Comparison of ENCODE assay signal across 21 cellular contexts in genomic region chr12:70268972-70269371, GRCh38. TPM values are rescaled to one million over a fixed set of nuclear protein-coding genes. Genes with fewer than 3 reads are reported as not detected.
DNase-seq lines count a peak whose midpoint lies in the region; ATAC-seq and TF ChIP-seq lines count a peak whose summit lies in the region.
"Had no signal": no experiment of that assay in that cellular context is flagged by ENCODE, and none has a peak within 500 bp of the region (broad histone marks: within the 10 kb centered on the region; RNA-seq: fewer than 3 reads in every experiment).

No MANE protein-coding gene starts in this region.

- ATAC-seq in activated T-cell treated with anti-CD3 and anti-CD28 coated beads, Interleukin-2, amount 50 U/mL, for 72 hours (replicated peaks in 1 of 2), result no peak
- ATAC-seq in activated T-cell treated with anti-CD3 and anti-CD28 coated beads, Interleukin-2, amount 50 U/mL, for 4 hours, result no peak
- no peak for ATAC-seq in stimulated activated naive CD8-positive, alpha-beta T cell treated with anti-CD3 and anti-CD28 coated beads, Interleukin-15, amount 100 ng/mL, for 72 hours
- ATAC-seq in sciatic nerve, result no peak
- ATAC-seq in stimulated activated naive B cell treated with anti-CD40 and anti-IgM and Interleukin-4, amounts not matched to agents 10 μg/mL and 1 μg/mL and 100 μg/mL, for 72 hours (replicated peaks), result no peak
- ATAC-seq: GM23338 had no signal

- H3K4me2 ChIP-seq in smooth muscle cell, result no peak overlapping the region
- H3K4me2 ChIP-seq: BLaER1, GM23338 had no signal

- 95% methylated on average over 2 of the region's 2 CpGs for WGBS in smooth muscle cell (ENCODE audit: low lambda C conversion rate)

- no peaks in the 10 kb centered on the region for H3K27me3 ChIP-seq in smooth muscle cell (ENCODE audit: low read depth)
- H3K27me3 ChIP-seq: BLaER1 had no signal

- TF ChIP-seq CTCF in smooth muscle cell (IDR thresholded peaks at IDR 0.05; ENCODE audit: borderline replicate concordance, insufficient read depth, poor library complexity, severe bottlenecking), result no peak

- peaks cover 0 to 3% of the 10 kb centered on the region in 2 donors for H3K9me3 Mint-ChIP-seq in activated T-cell treated with anti-CD3 and anti-CD28 coated beads, Interleukin-2, amount 50 U/mL, for 72 hours
- peaks cover 3% of the 10 kb centered on the region for H3K9me3 Mint-ChIP-seq in activated T-cell treated with anti-CD3 and anti-CD28 coated beads, Interleukin-2, amount 50 U/mL, for 4 hours
- peaks cover 0 to 5% of the 10 kb centered on the region in 2 donors for H3K9me3 Mint-ChIP-seq in stimulated activated naive CD8-positive, alpha-beta T cell treated with anti-CD3 and anti-CD28 coated beads, Interleukin-15, amount 100 ng/mL, for 72 hours
- H3K9me3 Mint-ChIP-seq in stimulated activated naive B cell treated with anti-CD40 and anti-IgM and Interleukin-4, amounts not matched to agents 10 μg/mL and 1 μg/mL and 100 μg/mL, for 72 hours, result peaks cover 2 to 4% of the 10 kb centered on the region in 2 donors
- H3K9me3 Mint-ChIP-seq: GM23338 had no signal

- H3K4me3 Mint-ChIP-seq in activated T-cell treated with anti-CD3 and anti-CD28 coated beads, Interleukin-2, amount 50 U/mL, for 72 hours, result no peak overlapping the region
- H3K4me3 Mint-ChIP-seq in activated T-cell treated with anti-CD3 and anti-CD28 coated beads, Interleukin-2, amount 50 U/mL, for 4 hours, result no peak overlapping the region
- H3K4me3 Mint-ChIP-seq in stimulated activated naive CD8-positive, alpha-beta T cell treated with anti-CD3 and anti-CD28 coated beads, Interleukin-15, amount 100 ng/mL, for 72 hours, result no peak overlapping the region
- no peak overlapping the region for H3K4me3 Mint-ChIP-seq in stimulated activated naive B cell treated with anti-CD40 and anti-IgM and Interleukin-4, amounts not matched to agents 10 μg/mL and 1 μg/mL and 100 μg/mL, for 72 hours
- H3K4me3 Mint-ChIP-seq: CD4-positive, CD25-positive, alpha-beta regulatory T cell; GM23338 had no signal

- H3K27ac ChIP-seq in smooth muscle cell (ENCODE audit: low read depth), result peak overlapping the region; percentile 22
- H3K27ac ChIP-seq: BLaER1 had no signal

- H3F3A ChIP-seq in smooth muscle cell (ENCODE audit: low read depth), result peaks cover 13% of the 10 kb centered on the region

- H3K9ac ChIP-seq in smooth muscle cell (ENCODE audit: low read depth), result no peak overlapping the region
- H3K9ac ChIP-seq: BLaER1 had no signal

- peaks cover 14% of the 10 kb centered on the region for H3K4me1 ChIP-seq in smooth muscle cell (ENCODE audit: low read depth)
- H3K4me1 ChIP-seq: BLaER1 had no signal

- no peak for DNase-seq in activated T-cell treated with anti-CD3 and anti-CD28 coated beads, Interleukin-2, amount 50 U/mL, for 72 hours
- no peak for DNase-seq in activated T-cell treated with anti-CD3 and anti-CD28 coated beads, Interleukin-2, amount 50 U/mL, for 4 hours
- DNase-seq in SK-N-DZ (ENCODE audit: low spot score) (peak; percentile 60), left kidney (ENCODE audit: low read depth, low spot score) (peak; percentile 7), smooth muscle cell (lab: John Stamatoyannopoulos, UW; ENCODE audit: unreplicated experiment) (no peak), sciatic nerve (ENCODE audit: low spot score) (no peak)
- DNase-seq in stimulated activated naive CD8-positive, alpha-beta T cell treated with anti-CD3 and anti-CD28 coated beads, Interleukin-15, amount 100 ng/mL, for 72 hours, result no peak
- DNase-seq in stimulated activated naive B cell treated with anti-CD40 and anti-IgM and Interleukin-4, amounts not matched to agents 10 μg/mL and 1 μg/mL and 100 μg/mL, for 72 hours, result no peak
- DNase-seq: CD4-positive, CD25-positive, alpha-beta regulatory T cell; DMS53; IMR-90; KG1; NCI-H1105 treated with DMSO at 0.1 percent for 48 hours; NCI-H146; NCI-H1930; NCI-H2107; NCI-H510A; NCI-H69; SIG-M5 had no signal

- H3K27ac Mint-ChIP-seq in activated T-cell treated with anti-CD3 and anti-CD28 coated beads, Interleukin-2, amount 50 U/mL, for 72 hours, result peak overlapping the region; percentile 42
- H3K27ac Mint-ChIP-seq in stimulated activated naive CD8-positive, alpha-beta T cell treated with anti-CD3 and anti-CD28 coated beads, Interleukin-15, amount 100 ng/mL, for 72 hours, result peak overlapping the region in 1 of 2 donors; percentile 47
- H3K27ac Mint-ChIP-seq in stimulated activated naive B cell treated with anti-CD40 and anti-IgM and Interleukin-4, amounts not matched to agents 10 μg/mL and 1 μg/mL and 100 μg/mL, for 72 hours, result no peak overlapping the region
- H3K27ac Mint-ChIP-seq: CD4-positive, CD25-positive, alpha-beta regulatory T cell; GM23338 had no signal

- no peaks in the 10 kb centered on the region for H3K9me3 ChIP-seq in smooth muscle cell (replicated peaks; ENCODE audit: low read depth)

- H2AFZ ChIP-seq in smooth muscle cell (ENCODE audit: low read depth), result no peak overlapping the region
- H2AFZ ChIP-seq: GM23338 had no signal

- peaks cover 3 to 5% of the 10 kb centered on the region in 2 donors for H3K36me3 Mint-ChIP-seq in activated T-cell treated with anti-CD3 and anti-CD28 coated beads, Interleukin-2, amount 50 U/mL, for 72 hours (ENCODE audit: insufficient read depth in 2 of 2)
- peaks cover 26% of the 10 kb centered on the region for H3K36me3 Mint-ChIP-seq in activated T-cell treated with anti-CD3 and anti-CD28 coated beads, Interleukin-2, amount 50 U/mL, for 4 hours (ENCODE audit: insufficient read depth)
- H3K36me3 Mint-ChIP-seq in stimulated activated naive B cell treated with anti-CD40 and anti-IgM and Interleukin-4, amounts not matched to agents 10 μg/mL and 1 μg/mL and 100 μg/mL, for 72 hours, result peaks cover 4 to 38% of the 10 kb centered on the region in 2 donors

- intact Hi-C loops in sciatic nerve (cut with DNase I), result no loop called here

- H3K4me3 ChIP-seq in smooth muscle cell, result no peak overlapping the region
- H3K4me3 ChIP-seq: BLaER1, GM23338 had no signal

- peaks cover 58% of the 10 kb centered on the region for H3K4me1 Mint-ChIP-seq in activated T-cell treated with anti-CD3 and anti-CD28 coated beads, Interleukin-2, amount 50 U/mL, for 72 hours (ENCODE audit: low read depth)
- H3K4me1 Mint-ChIP-seq in activated T-cell treated with anti-CD3 and anti-CD28 coated beads, Interleukin-2, amount 50 U/mL, for 4 hours (ENCODE audit: low read depth), result peaks cover 82% of the 10 kb centered on the region
- H3K4me1 Mint-ChIP-seq in stimulated activated naive CD8-positive, alpha-beta T cell treated with anti-CD3 and anti-CD28 coated beads, Interleukin-15, amount 100 ng/mL, for 72 hours, result peaks cover 70% of the 10 kb centered on the region
- peaks cover 37 to 70% of the 10 kb centered on the region in 2 donors for H3K4me1 Mint-ChIP-seq in stimulated activated naive B cell treated with anti-CD40 and anti-IgM and Interleukin-4, amounts not matched to agents 10 μg/mL and 1 μg/mL and 100 μg/mL, for 72 hours

- H4K20me1 ChIP-seq in smooth muscle cell (ENCODE audit: low read depth), result peaks cover 100% of the 10 kb centered on the region

- H3K79me2 ChIP-seq in smooth muscle cell (ENCODE audit: low read depth), result peaks cover 100% of the 10 kb centered on the region

- H3K36me3 ChIP-seq in smooth muscle cell (ENCODE audit: low read depth), result no peaks in the 10 kb centered on the region

- H3K27me3 Mint-ChIP-seq in activated T-cell treated with anti-CD3 and anti-CD28 coated beads, Interleukin-2, amount 50 U/mL, for 72 hours (ENCODE audit: low read depth), result no peaks in the 10 kb centered on the region
- no peaks in the 10 kb centered on the region for H3K27me3 Mint-ChIP-seq in activated T-cell treated with anti-CD3 and anti-CD28 coated beads, Interleukin-2, amount 50 U/mL, for 4 hours (ENCODE audit: low read depth)
- no peaks in the 10 kb centered on the region for H3K27me3 Mint-ChIP-seq in stimulated activated naive CD8-positive, alpha-beta T cell treated with anti-CD3 and anti-CD28 coated beads, Interleukin-15, amount 100 ng/mL, for 72 hours
- H3K27me3 Mint-ChIP-seq in stimulated activated naive B cell treated with anti-CD40 and anti-IgM and Interleukin-4, amounts not matched to agents 10 μg/mL and 1 μg/mL and 100 μg/mL, for 72 hours, result no peaks in the 10 kb centered on the region
- H3K27me3 Mint-ChIP-seq: CD4-positive, CD25-positive, alpha-beta regulatory T cell had no signal

RNA-seq across cellular contexts. Expression of gene CNOT2, which starts 25.7 kb away (rescaled TPM):
- 10 to 100 TPM; 62.8 to 65.6 TPM for total RNA-seq in activated T-cell treated with anti-CD3 and anti-CD28 coated beads, Interleukin-2, amount 50 U/mL, for 72 hours
- total RNA-seq in activated T-cell treated with anti-CD3 and anti-CD28 coated beads, Interleukin-2, amount 50 U/mL, for 4 hours, result 10 to 100 TPM; 60.4 to 66.5 (median 64.3) TPM
- polyA plus RNA-seq in SK-N-DZ (2014; cell fraction: cytosol; rRNA removed), result 86.8 and 95.1 TPM in 2 replicates
- polyA plus RNA-seq in SK-N-DZ (2014; cell fraction: nucleus; rRNA removed), result 120 and 136 TPM in 2 replicates
- 136 and 172 TPM in 2 replicates for total RNA-seq in smooth muscle cell
- polyA plus RNA-seq in smooth muscle cell, result 77.3 and 94.5 TPM in 2 replicates
- 95.3 TPM for total RNA-seq in sciatic nerve

Comparison
In these comparisons a context has a peak if more than half of its experiments do, and no peak if none do; other contexts are left out.
1. DNase-seq: peak in SK-N-DZ (single experiment) and left kidney (single experiment); none in activated T-cell treated with anti-CD3 and anti-CD28 coated beads, Interleukin-2, amount 50 U/mL, for 72 hours (0 of 2), activated T-cell treated with anti-CD3 and anti-CD28 coated beads, Interleukin-2, amount 50 U/mL, for 4 hours (single experiment), smooth muscle cell (single experiment), stimulated activated naive CD8-positive, alpha-beta T cell treated with anti-CD3 and anti-CD28 coated beads, Interleukin-15, amount 100 ng/mL, for 72 hours (0 of 2), sciatic nerve (single experiment) and stimulated activated naive B cell treated with anti-CD40 and anti-IgM and Interleukin-4, amounts not matched to agents 10 μg/mL and 1 μg/mL and 100 μg/mL, for 72 hours (single experiment).